ENCODE assay signal across 24 cellular contexts in genomic region chr10:71595649-71596048, GRCh38.
DNase-seq lines count a peak whose midpoint lies in the region; ATAC-seq, FAIRE-seq and TF ChIP-seq lines count a peak whose summit lies in the region.
"Had no signal": no experiment of that assay in that cellular context is flagged by ENCODE, and none has a peak within 500 bp of the region (broad histone marks: within the 10 kb centered on the region; RNA-seq: fewer than 3 reads in every experiment).

No MANE protein-coding gene starts in this region.

- in situ Hi-C loops in HepG2 (cut with HindIII; ENCODE audit: extremely low pct_ligation_motif_present, low pct_unique_long_range_greater_than_20kb) (no loop called here), GM13977 (cut with MboI; ENCODE audit: low pct_unique_long_range_greater_than_20kb, low sequenced_read_pairs, unreplicated experiment) (no loop called here), transverse colon (cut with MboI; ENCODE audit: low pct_ligation_motif_present in 1 of 4, low pct_unique_long_range_greater_than_20kb in 1 of 4, low sequenced_read_pairs in 3 of 4) (loop anchor here in 1 of 4 donors (10.0 kb wide), 1 partner anchor 281 kb away; the partner anchor contains the start of gene SLC29A3)

- H3K4me1 Mint-ChIP-seq in dendritic cell treated with granulocyte-macrophage colony-stimulating factor and Interleukin-4, amounts not matched to agents 40 ng/mL and 50 ng/mL, for 4 days (ENCODE audit: low read depth): peaks cover 39% of the 10 kb centered on the region

- BruUV-seq in HepG2 (replicated peaks; lab: Mats Ljungman, UMichigan): no TSS peak

- H3K4me3 ChIP-seq in HepG2 (replicated peaks in 1 of 3; ENCODE audit: insufficient read depth in 1 of 3, low read depth in 2 of 3, low read length in 3 of 3) (no peak overlapping the region), right lobe of liver (no peak overlapping the region), parathyroid adenoma (ENCODE audit: low read depth, low read length) (no peak overlapping the region), transverse colon (no peak overlapping the region)
- H3K4me3 ChIP-seq: A549 had no signal

- H2AFZ ChIP-seq in HepG2 (ENCODE audit: low read length) (no peak overlapping the region), parathyroid adenoma (peak overlapping the region; percentile 26)

- no peak for TF ChIP-seq CTCF in HepG2 (CRISPR knock-in tag; IDR thresholded peaks at IDR 0.05)
- no peak for TF ChIP-seq CTCF in right lobe of liver (IDR thresholded peaks at IDR 0.05)
- TF ChIP-seq CTCF in parathyroid adenoma (IDR thresholded peaks at IDR 0.05): no peak
- TF ChIP-seq CTCF in GM13977 (IDR thresholded peaks at IDR 0.05; ENCODE audit: extremely low read depth, insufficient read depth, missing control alignments): no peak
- TF ChIP-seq CTCF in transverse colon (IDR thresholded peaks at IDR 0.05): no peak

- H3K27me3 Mint-ChIP-seq in dendritic cell treated with granulocyte-macrophage colony-stimulating factor and Interleukin-4, amounts not matched to agents 40 ng/mL and 50 ng/mL, for 4 days: peaks cover 4% of the 10 kb centered on the region

- TF ChIP-seq POLR2A in HepG2 (IDR thresholded peaks at IDR 0.05; ENCODE audit: insufficient read depth in 1 of 2, low read depth in 2 of 2, low read length in 2 of 2) (no peak), right lobe of liver (IDR thresholded peaks at IDR 0.05) (no peak), transverse colon (IDR thresholded peaks at IDR 0.05) (no peak)

- TF ChIP-seq RAD21 in HepG2 (CRISPR knock-in tag; IDR thresholded peaks at IDR 0.05): no peak

- peak overlapping the region; percentile 23 for H3K27ac Mint-ChIP-seq in dendritic cell treated with granulocyte-macrophage colony-stimulating factor and Interleukin-4, amounts not matched to agents 40 ng/mL and 50 ng/mL, for 4 days
- H3K27ac Mint-ChIP-seq: CD8-positive, alpha-beta T cell; HFFc6 had no signal

- H4K20me1 ChIP-seq in HepG2 (ENCODE audit: insufficient read depth, low read length): no peaks in the 10 kb centered on the region

- DNase-seq in HepG2 (ENCODE audit: low spot score) (no peak), right lobe of liver (no peak), GM13977 (ENCODE audit: low spot score) (no peak), transverse colon (no peak)
- DNase-seq: AML-193; Calu3; CD8-positive, alpha-beta T cell; DMS53; DND-41; EL; GOT3; H7; HFFc6; IMR-90; Karpas-422; KBM-7 had no signal

- CTCF ChIA-PET in HepG2 (lab: Yijun Ruan, JAX; ENCODE audit: low intra/inter-chr PET ratio, low total read pairs): no interaction called here

- no peak for FAIRE-seq in HepG2 (lab: Jason Lieb, UNC)
- FAIRE-seq: A549, GM12891, GM18507 had no signal

- H3K36me3 Mint-ChIP-seq in dendritic cell treated with granulocyte-macrophage colony-stimulating factor and Interleukin-4, amounts not matched to agents 40 ng/mL and 50 ng/mL, for 4 days (ENCODE audit: low read depth): no peaks in the 10 kb centered on the region
- H3K36me3 Mint-ChIP-seq: CD8-positive, alpha-beta T cell had no signal

- TF ChIP-seq EP300 in HepG2 (IDR thresholded peaks at IDR 0.05; ENCODE audit: low read depth in 2 of 2, low read length in 2 of 2) (no peak), HepG2 (CRISPR knock-in tag; IDR thresholded peaks at IDR 0.05; ENCODE audit: borderline replicate concordance) (no peak), transverse colon (IDR thresholded peaks at IDR 0.05; ENCODE audit: low read depth) (no peak)

- H3K27me3 ChIP-seq in HepG2 (ENCODE audit: control insufficient read depth in 1 of 2, insufficient read depth in 2 of 2, low read length in 2 of 2) (no peaks in the 10 kb centered on the region; a peak in 1 of 5 replicates), right lobe of liver (no peaks in the 10 kb centered on the region), parathyroid adenoma (ENCODE audit: control insufficient read depth, insufficient read depth, low read length) (no peaks in the 10 kb centered on the region), transverse colon (no peaks in the 10 kb centered on the region)

- intact Hi-C loops in HepG2 (cut with micrococcal nuclease; ENCODE audit: unreplicated experiment): no loop called here
- intact Hi-C loops in right lobe of liver (cut with DNase I): no loop called here
- intact Hi-C loops in dendritic cell treated with granulocyte-macrophage colony-stimulating factor and Interleukin-4, amounts not matched to agents 40 ng/mL and 50 ng/mL, for 4 days (cut with micrococcal nuclease): no loop called here
- intact Hi-C loops in transverse colon (cut with DNase I; ENCODE audit: low total_unique reads): no loop called here

- H3K4me1 ChIP-seq in HepG2 (ENCODE audit: insufficient read depth, low read length): peaks cover 24% of the 10 kb centered on the region
- peaks cover 0 to 59% (median 17%) of the 10 kb centered on the region in 4 donors for H3K4me1 ChIP-seq in right lobe of liver
- peaks cover 63% of the 10 kb centered on the region for H3K4me1 ChIP-seq in parathyroid adenoma
- H3K4me1 ChIP-seq in transverse colon: peaks cover 3 to 21% (median 10%) of the 10 kb centered on the region in 4 donors

- H3K9me3 ChIP-seq in HepG2 (ENCODE audit: low read length) (no peaks in the 10 kb centered on the region), right lobe of liver (no peaks in the 10 kb centered on the region), parathyroid adenoma (ENCODE audit: control insufficient read depth, low read length) (no peaks in the 10 kb centered on the region), transverse colon (no peaks in the 10 kb centered on the region)
- H3K9me3 ChIP-seq: A549 had no signal

- POLR2A ChIA-PET in HepG2 (lab: Yijun Ruan, JAX): no interaction called here

- H3K9ac ChIP-seq in HepG2 (ENCODE audit: insufficient read depth, low read depth, low read length) (no peak overlapping the region), parathyroid adenoma (no peak overlapping the region)

- no peaks in the 10 kb centered on the region for H3K79me2 ChIP-seq in HepG2 (ENCODE audit: insufficient read depth, low read length)
- peaks cover 1% of the 10 kb centered on the region for H3K79me2 ChIP-seq in parathyroid adenoma

- H3K4me3 Mint-ChIP-seq in dendritic cell treated with granulocyte-macrophage colony-stimulating factor and Interleukin-4, amounts not matched to agents 40 ng/mL and 50 ng/mL, for 4 days: no peak overlapping the region
- H3K4me3 Mint-ChIP-seq: CD8-positive, alpha-beta T cell; HFFc6 had no signal

- no peak overlapping the region for H3K4me2 ChIP-seq in HepG2 (ENCODE audit: low read depth, low read length)
- no peak overlapping the region for H3K4me2 ChIP-seq in parathyroid adenoma (ENCODE audit: low read length)
- H3K4me2 ChIP-seq: A549 had no signal

- H3K27ac ChIP-seq in HepG2 (ENCODE audit: extremely low read length, insufficient read depth, low read length) (no peak overlapping the region), right lobe of liver (peak overlapping the region in 1 of 3 donors; percentile 78), parathyroid adenoma (peak overlapping the region; percentile 100), transverse colon (no peak overlapping the region)
- H3K27ac ChIP-seq: 22Rv1, A549 had no signal

- H3K36me3 ChIP-seq in HepG2 (replicated peaks in 1 of 2; ENCODE audit: control insufficient read depth in 1 of 2, insufficient read depth in 2 of 2, low read length in 2 of 2) (no peaks in the 10 kb centered on the region), right lobe of liver (no peaks in the 10 kb centered on the region), parathyroid adenoma (ENCODE audit: control insufficient read depth, insufficient read depth, low read length) (no peaks in the 10 kb centered on the region), transverse colon (no peaks in the 10 kb centered on the region)

- 60% methylated on average over 7 of the region's 7 CpGs for WGBS in HepG2 (ENCODE audit: low lambda C conversion rate)
- WGBS in right lobe of liver (ENCODE audit: insufficient coverage, low coverage, low lambda C conversion rate, missing lambda C conversion rate): 79% methylated on average over 6 of the region's 7 CpGs
- 60 to 92% methylated on average over 1 to 7 of the region's 7 CpGs for WGBS in transverse colon (ENCODE audit: low coverage in 1 of 2), 2 donors

- H3K9me3 Mint-ChIP-seq in dendritic cell treated with granulocyte-macrophage colony-stimulating factor and Interleukin-4, amounts not matched to agents 40 ng/mL and 50 ng/mL, for 4 days: no peaks in the 10 kb centered on the region
- H3K9me3 Mint-ChIP-seq: CD8-positive, alpha-beta T cell; HFFc6 had no signal

- ATAC-seq in HepG2: no peak
- ATAC-seq in right lobe of liver: no peak
- no peak for ATAC-seq in HG02885 (IDR thresholded peaks at IDR 0.05; ENCODE audit: poor library complexity, unreplicated experiment)
- ATAC-seq: A549; CD8-positive, alpha-beta T cell; HCT116 had no signal

TF ChIP-seq in HepG2, 621 proteins besides CTCF, POLR2A, EP300 and RAD21:
- TF ChIP-seq RAD51 (IDR thresholded peaks at IDR 0.05; ENCODE audit: borderline replicate concordance) (peak; percentile 23; the same call in 1 of the 2 replicates), SALL2 (CRISPR knock-in tag; IDR thresholded peaks at IDR 0.05) (no peak)
